Comparison of ENCODE assay signal across 8 cellular contexts in the genomic region with DNA sequence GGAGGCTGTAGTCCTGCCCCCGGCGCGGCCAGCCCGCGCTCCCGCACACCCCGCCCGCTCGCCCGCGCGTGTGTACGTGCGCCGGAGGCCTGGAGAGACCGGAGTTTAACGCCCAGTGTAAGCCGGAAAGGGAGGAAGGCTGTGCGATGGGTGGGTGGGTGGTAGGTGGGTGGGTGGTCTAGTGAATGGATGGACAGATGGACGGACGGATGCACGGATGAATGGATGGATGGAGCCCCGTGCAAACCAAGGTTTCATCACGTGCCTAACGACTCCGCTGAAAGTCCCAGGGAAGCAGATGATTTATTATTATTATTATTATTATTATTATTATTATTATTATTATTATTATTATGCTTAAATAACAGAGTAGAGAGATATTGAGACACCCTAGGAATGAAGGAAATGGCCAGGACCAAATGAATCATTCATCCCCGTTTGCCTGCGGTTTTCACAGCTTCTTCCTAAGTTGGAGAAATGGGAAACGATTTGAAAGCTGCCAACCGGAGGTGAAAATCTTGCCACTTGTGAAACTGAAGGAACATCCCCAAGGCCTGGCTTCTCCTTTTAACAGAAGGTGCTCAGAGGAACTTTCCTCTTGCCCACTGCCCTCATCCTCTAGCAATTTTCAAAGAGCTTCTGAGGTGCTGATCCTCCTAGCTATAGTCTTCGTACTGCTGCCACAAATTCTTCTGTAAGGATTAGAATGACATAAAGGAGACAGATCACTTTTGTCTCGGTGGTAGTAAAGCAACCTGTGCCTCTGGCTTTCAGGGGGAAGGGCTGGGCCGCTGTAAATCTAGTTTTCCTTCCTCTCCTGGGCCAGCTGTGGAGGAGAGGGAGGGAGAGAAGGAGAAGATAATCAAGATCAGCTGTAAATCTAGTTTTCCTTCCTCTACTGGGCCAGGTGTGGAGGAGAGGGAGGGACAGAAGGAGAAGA. TPM values are rescaled to one million over a fixed set of nuclear protein-coding genes. Genes with fewer than 3 reads are reported as not detected.
DNase-seq lines count a peak whose midpoint lies in the region; ATAC-seq and TF ChIP-seq lines count a peak whose summit lies in the region.

No MANE protein-coding gene starts in this region.

- POLR2A ChIA-PET in Panc1 (lab: Charles Lee) = no interaction called here

- H3K4me3 ChIP-seq in Panc1 (ENCODE audit: low read depth in 2 of 2, low read length in 2 of 2) (peak overlapping the region; percentile 45 to 46), fibroblast of mammary gland (ENCODE audit: control insufficient read depth, low read depth, low read length) (peak overlapping the region; percentile 46), retinal pigment epithelial cell (ENCODE audit: low read length) (peak overlapping the region; percentile 55)

- no peaks in the 10 kb centered on the region for H3K4me1 ChIP-seq in Panc1 (ENCODE audit: control insufficient read depth, insufficient read depth, low read length)

- CTCF ChIA-PET in Panc1 (lab: Charles Lee) = no interaction called here

- no peak; the same call in 1 of the 2 replicates for ATAC-seq in Panc1
- no peak for ATAC-seq in GM19035 (IDR thresholded peaks at IDR 0.05; ENCODE audit: unreplicated experiment)

- no peak overlapping the region for H3K27ac ChIP-seq in Panc1 (ENCODE audit: low read length)

- no peaks in the 10 kb centered on the region for H3K9me3 ChIP-seq in Panc1 (ENCODE audit: control insufficient read depth, insufficient read depth, low read depth, low read length)

- no TSS peak for BruUV-seq in Panc1 (replicated peaks; lab: Mats Ljungman, UMichigan)

- in situ Hi-C loops in Panc1 (cut with HindIII; ENCODE audit: low pct_unique_long_range_greater_than_20kb, low sequenced_read_pairs) = no loop called here

- TF ChIP-seq CTCF in Panc1 (IDR thresholded peaks at IDR 0.05) = no peak
- no peak for TF ChIP-seq CTCF in fibroblast of mammary gland (conservative IDR thresholded peaks at IDR 0.05; ENCODE audit: control insufficient read depth, insufficient read depth, low read depth, low read length)
- TF ChIP-seq CTCF in retinal pigment epithelial cell (conservative IDR thresholded peaks at IDR 0.05; ENCODE audit: low read depth, low read length) = no peak

- H3K27me3 ChIP-seq in Panc1 (ENCODE audit: control insufficient read depth, insufficient read depth, low read length) = peaks cover 17% of the 10 kb centered on the region

- DNase-seq in ELR (ENCODE audit: low read depth) = peak; percentile 41
- DNase-seq in Panc1 (ENCODE audit: low read depth, low spot score) = no peak
- peak; percentile 35 for DNase-seq in fibroblast of mammary gland (ENCODE audit: low read depth)
- DNase-seq in retinal pigment epithelial cell (ENCODE audit: low read depth) = no peak
- DNase-seq in activated CD8-positive, alpha-beta memory T cell treated with anti-CD3 and anti-CD28 coated beads, Interleukin-2, amount 50 U/mL, for 4 hours = no peak
- no peak for DNase-seq in DMS79 (lab: John Stamatoyannopoulos, UW)
- DNase-seq in NCI-H2171 (lab: John Stamatoyannopoulos, UW) = no peak

- H3K36me3 ChIP-seq in Panc1 (ENCODE audit: control insufficient read depth, insufficient read depth, low read length) = no peaks in the 10 kb centered on the region

- intact Hi-C loops in Panc1 (cut with micrococcal nuclease; ENCODE audit: unreplicated experiment) = no loop called here

RNA-seq across cellular contexts. Expression of a gene that starts 0.6 kb away (rescaled TPM):
- total RNA-seq in Panc1 (2021; ENCODE audit: unreplicated experiment) = 0.10 TPM
- not detected for polyA plus RNA-seq in Panc1 (2012; ENCODE audit: insufficient read length)

Comparison
In these comparisons a context has a peak if more than half of its experiments do, and no peak if none do; other contexts are left out.
1. DNase-seq: peak in ELR (single experiment) and fibroblast of mammary gland (single experiment); none in Panc1 (single experiment), retinal pigment epithelial cell (single experiment), activated CD8-positive, alpha-beta memory T cell treated with anti-CD3 and anti-CD28 coated beads, Interleukin-2, amount 50 U/mL, for 4 hours (single experiment), DMS79 (single experiment) and NCI-H2171 (single experiment).
2. Peak in every context shown above with its lines, with median percentiles within 50 percentile points of each other: H3K4me3 ChIP-seq.